20 cellular contexts compared by ENCODE assay signal in genomic region chr3:88235102-88235501, GRCh38.
DNase-seq lines count a peak whose midpoint lies in the region; TF ChIP-seq lines count a peak whose summit lies in the region.
"Had no signal": no experiment of that assay in that cellular context is flagged by ENCODE, and none has a peak within 500 bp of the region (broad histone marks: within the 10 kb centered on the region; RNA-seq: fewer than 3 reads in every experiment).

No MANE protein-coding gene starts in this region.

- no peak for TF ChIP-seq CTCF in fibroblast of pulmonary artery (IDR thresholded peaks at IDR 0.05; ENCODE audit: low read length, missing control alignments)

- no peak overlapping the region for H3K4me3 Mint-ChIP-seq in activated naive CD8-positive, alpha-beta T cell treated with anti-CD3 and anti-CD28 coated beads for 36 hours
- H3K4me3 Mint-ChIP-seq: activated naive CD8-positive, alpha-beta T cell; memory B cell; neural progenitor cell; T-helper 2 cell treated with Interferon-gamma antibody and Interleukin-4, amounts not matched to agents 5 μg/mL and 100 μg/mL, for 36 hours had no signal

- no peaks in the 10 kb centered on the region for H3K9me3 Mint-ChIP-seq in activated naive CD8-positive, alpha-beta T cell treated with anti-CD3 and anti-CD28 coated beads for 36 hours
- H3K9me3 Mint-ChIP-seq: memory B cell; neural progenitor cell; T-helper 2 cell treated with Interferon-gamma antibody and Interleukin-4, amounts not matched to agents 5 μg/mL and 100 μg/mL, for 36 hours had no signal

- H3K4me1 Mint-ChIP-seq in activated naive CD8-positive, alpha-beta T cell treated with anti-CD3 and anti-CD28 coated beads for 36 hours: no peaks in the 10 kb centered on the region
- H3K4me1 Mint-ChIP-seq: memory B cell had no signal

- no peak overlapping the region for H3K4me3 ChIP-seq in fibroblast of pulmonary artery (replicated peaks; ENCODE audit: low read depth, low read length)
- H3K4me3 ChIP-seq: body of pancreas, neural progenitor cell had no signal

- H3K36me3 Mint-ChIP-seq in activated naive CD8-positive, alpha-beta T cell treated with anti-CD3 and anti-CD28 coated beads for 36 hours: no peaks in the 10 kb centered on the region
- H3K36me3 Mint-ChIP-seq: activated naive CD8-positive, alpha-beta T cell; memory B cell; neural progenitor cell had no signal

- H3K27ac Mint-ChIP-seq in activated naive CD8-positive, alpha-beta T cell treated with anti-CD3 and anti-CD28 coated beads for 36 hours: no peak overlapping the region
- H3K27ac Mint-ChIP-seq: activated naive CD8-positive, alpha-beta T cell; memory B cell; neural progenitor cell; T-helper 2 cell treated with Interferon-gamma antibody and Interleukin-4, amounts not matched to agents 5 μg/mL and 100 μg/mL, for 36 hours had no signal

- peak; percentile 66 for DNase-seq in HT1080 (ENCODE audit: low read depth)
- DNase-seq in SW480 (ENCODE audit: low spot score): peak; percentile 17
- peak; percentile 23 for DNase-seq in fibroblast of pulmonary artery (ENCODE audit: low read depth)
- DNase-seq in activated naive CD8-positive, alpha-beta T cell treated with anti-CD3 and anti-CD28 coated beads for 36 hours: no peak
- DNase-seq in COLO668 (lab: John Stamatoyannopoulos, UW; ENCODE audit: unreplicated experiment): no peak
- DNase-seq in DMS53 (lab: John Stamatoyannopoulos, UW): no peak
- no peak for DNase-seq in NAMALWA (ENCODE audit: low spot score)
- DNase-seq: activated effector memory CD4-positive, alpha-beta T cell treated with Interleukin-2 at 50 U/mL for 16 hours; body of pancreas; effector CD4-positive, alpha-beta T cell; KG1; NCI-H1436; NCI-H2081 treated with DMSO at 0.1 percent for 48 hours; NCI-H446; posterior cingulate gyrus; stimulated activated naive CD4-positive, alpha-beta T cell treated with Interleukin-2 at 50 U/mL for 16 hours had no signal

- H3K27me3 Mint-ChIP-seq in activated naive CD8-positive, alpha-beta T cell treated with anti-CD3 and anti-CD28 coated beads for 36 hours: peaks cover 8% of the 10 kb centered on the region
- H3K27me3 Mint-ChIP-seq: memory B cell had no signal

Comparison
In these comparisons a context has a peak if more than half of its experiments do, and no peak if none do; other contexts are left out.
1. DNase-seq: peak in HT1080 (single experiment), SW480 (single experiment) and fibroblast of pulmonary artery (single experiment); none in activated naive CD8-positive, alpha-beta T cell treated with anti-CD3 and anti-CD28 coated beads for 36 hours (single experiment), COLO668 (single experiment), DMS53 (single experiment) and NAMALWA (single experiment).